8 cellular contexts compared by ENCODE assay signal in genomic region chr1:228487336-228488106, GRCh38. TPM values are rescaled to one million over a fixed set of nuclear protein-coding genes. Genes with fewer than 3 reads are reported as not detected.
DNase-seq lines count a peak whose midpoint lies in the region; ATAC-seq, FAIRE-seq and TF ChIP-seq lines count a peak whose summit lies in the region.

RNF187 (plus strand) TSS chr1:228487382.

- 0 to 1% (median 0%) methylated on average over 40 to 112 of the region's 112 CpGs for WGBS in small intestine, 3 donors

- H3K27me3 ChIP-seq in RWPE2 (ENCODE audit: insufficient read depth, poor library complexity, severe bottlenecking) (no peaks in the 10 kb centered on the region), small intestine (ENCODE audit: control insufficient read depth in 2 of 2, insufficient read depth in 2 of 2, low read length in 2 of 2) (no peaks in the 10 kb centered on the region)

- H3K27ac ChIP-seq in RWPE2 (ENCODE audit: poor library complexity, severe bottlenecking) (peak within 1 kb of the TSS; percentile 84), small intestine (ENCODE audit: low read depth in 1 of 2, low read length in 1 of 2) (peak within 1 kb of the TSS; percentile 94 to 96)

- in situ Hi-C loops in astrocyte of the spinal cord (cut with HindIII; ENCODE audit: low sequenced_read_pairs): no loop called here

- H3K4me1 ChIP-seq in RWPE2 (ENCODE audit: insufficient read depth, poor library complexity, severe bottlenecking) (no peaks in the 10 kb centered on the region), small intestine (ENCODE audit: control insufficient read depth in 2 of 2, insufficient read depth in 1 of 2, low read depth in 1 of 2, low read length in 1 of 2) (peaks cover 0 to 6% of the 10 kb centered on the region in 2 donors)

- FAIRE-seq in small intestine (lab: Jason Lieb, UNC): no peak

- ATAC-seq in HG03025 (IDR thresholded peaks at IDR 0.05; ENCODE audit: low FRiP score, unreplicated experiment) (peak; percentile 66), RWPE2 (ENCODE audit: low read depth) (peak; percentile 12; the same call in 1 of the 3 replicates)

- peaks cover 11% of the 10 kb centered on the region; the same call in 1 of the 2 replicates for H3K36me3 ChIP-seq in RWPE2 (ENCODE audit: low read depth)
- peaks cover 0 to 5% of the 10 kb centered on the region in 2 donors for H3K36me3 ChIP-seq in small intestine (ENCODE audit: control insufficient read depth in 2 of 2, insufficient read depth in 2 of 2, low read length in 2 of 2)

- DNase-seq in A172 (ENCODE audit: low spot score): no peak
- no peak for DNase-seq in RWPE2 (ENCODE audit: low spot score)
- DNase-seq in astrocyte of the spinal cord (ENCODE audit: low read depth, low spot score): no peak
- DNase-seq in small intestine: peak; percentile 82
- no peak for DNase-seq in NCI-H510A treated with DMSO at 0.1 percent for 48 hours (lab: John Stamatoyannopoulos, UW)

- H3K4me3 ChIP-seq in RWPE2 (ENCODE audit: severe bottlenecking): peak within 1 kb of the TSS; percentile 98
- peak within 1 kb of the TSS; percentile 85 for H3K4me3 ChIP-seq in astrocyte of the spinal cord (ENCODE audit: low read depth, low read length)
- H3K4me3 ChIP-seq in iPS-18c (ENCODE audit: insufficient read depth, low read depth, low read length): peak within 1 kb of the TSS; percentile 96
- peak within 1 kb of the TSS; percentile 73 to 98 for H3K4me3 ChIP-seq in small intestine (ENCODE audit: low read depth in 1 of 2, low read length in 2 of 2)

- H3K9me3 ChIP-seq in RWPE2 (ENCODE audit: severe bottlenecking) (no peaks in the 10 kb centered on the region), iPS-18c (ENCODE audit: control insufficient read depth, insufficient read depth, low read length) (no peaks in the 10 kb centered on the region), small intestine (ENCODE audit: control insufficient read depth, low read depth) (no peaks in the 10 kb centered on the region)

- peak; percentile 46 for TF ChIP-seq POLR2A in GM18526 (IDR thresholded peaks at IDR 0.05; ENCODE audit: extremely low read depth, insufficient read length)

- TF ChIP-seq CTCF in RWPE2 (IDR thresholded peaks at IDR 0.05; ENCODE audit: poor library complexity, severe bottlenecking) (no peak), astrocyte of the spinal cord (IDR thresholded peaks at IDR 0.05; ENCODE audit: low read depth, low read length) (no peak)

RNA-seq across cellular contexts. Expression of gene RNF187, which starts in this region (rescaled TPM):
- total RNA-seq in A172 (2014; rRNA removed; shearing (Covaris generic)): 94.5 and 118 TPM in 2 replicates
- polyA plus RNA-seq in small intestine: 10 to 100 TPM; 25.5 to 44.8 (median 28.6) TPM
